8 cellular contexts compared by ENCODE assay signal in the genomic region with DNA sequence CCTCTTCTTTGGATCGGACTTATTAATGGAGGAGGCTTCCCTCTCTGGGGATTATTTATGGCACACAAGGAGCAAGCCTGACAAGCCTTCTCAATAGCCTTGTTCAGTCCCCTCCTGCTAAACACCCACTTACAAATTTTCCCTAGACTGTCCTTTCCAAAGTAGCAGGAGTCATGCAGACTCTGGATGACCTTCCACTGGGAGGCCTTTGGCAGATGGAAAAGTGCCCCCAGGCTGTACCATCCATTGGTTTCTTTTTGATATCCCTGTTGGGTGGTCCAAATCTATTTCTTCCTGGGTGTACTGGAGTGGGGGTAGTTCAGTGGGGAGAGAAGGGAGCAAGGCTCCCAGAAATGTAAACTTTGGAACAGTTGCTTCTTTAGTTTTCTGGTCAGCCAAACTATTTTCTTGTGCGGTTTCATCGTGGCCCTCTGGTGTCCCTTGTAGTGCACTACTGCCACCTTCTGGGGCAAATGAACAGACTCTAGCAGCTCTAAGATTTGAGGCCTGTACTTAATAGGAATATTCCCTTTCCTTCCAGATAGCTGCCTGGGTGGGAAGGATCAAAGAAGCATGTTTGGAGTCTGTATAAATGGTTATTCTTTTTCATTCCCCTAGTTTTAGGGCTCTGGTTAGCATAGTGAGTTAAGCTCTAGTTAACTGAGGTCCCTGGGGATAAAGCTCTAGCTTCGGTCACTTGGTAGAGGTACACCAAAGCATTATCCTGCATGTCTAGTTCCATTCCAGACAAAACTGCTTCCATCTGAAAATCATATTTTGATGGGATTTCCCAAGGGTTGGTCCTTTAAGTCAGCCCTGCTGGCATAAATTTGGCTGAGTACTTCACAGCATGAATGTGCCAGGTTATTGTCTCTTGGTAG.
DNase-seq lines count a peak whose midpoint lies in the region; ATAC-seq lines count a peak whose summit lies in the region.

No MANE protein-coding gene starts in this region.

- ATAC-seq in GM19395 (IDR thresholded peaks at IDR 0.05; ENCODE audit: unreplicated experiment) (peak; percentile 79), HG03439 (IDR thresholded peaks at IDR 0.05; ENCODE audit: unreplicated experiment) (peak; percentile 73)

- DNase-seq in NCI-H1417 (lab: John Stamatoyannopoulos, UW) (peak; percentile 39 to 76 (median 70)), NCI-H1417 treated with DMSO at 0.1 percent for 48 hours (lab: John Stamatoyannopoulos, UW) (no peak), NOMO-1 treated with DMSO at 0.1 percent for 48 hours (lab: John Stamatoyannopoulos, UW; ENCODE audit: unreplicated experiment) (peak; percentile 31), dermis microvascular lymphatic vessel endothelial cell (ENCODE audit: low read depth in 2 of 2) (peak; percentile 14 to 25), midbrain (lab: John Stamatoyannopoulos, UW) (peak; percentile 60), SKM-1 treated with dmso at 0.1 percent for 144 hours (lab: John Stamatoyannopoulos, UW; ENCODE audit: unreplicated experiment) (no peak)

Comparison
In these comparisons a context has a peak if more than half of its experiments do, and no peak if none do; other contexts are left out.
1. DNase-seq: peak in NCI-H1417 (3 of 3), NOMO-1 treated with DMSO at 0.1 percent for 48 hours (single experiment), dermis microvascular lymphatic vessel endothelial cell (2 of 2) and midbrain (single experiment); none in NCI-H1417 treated with DMSO at 0.1 percent for 48 hours (single experiment) and SKM-1 treated with dmso at 0.1 percent for 144 hours (single experiment).